ENCODE assay signal across 8 cellular contexts in the genomic region with DNA sequence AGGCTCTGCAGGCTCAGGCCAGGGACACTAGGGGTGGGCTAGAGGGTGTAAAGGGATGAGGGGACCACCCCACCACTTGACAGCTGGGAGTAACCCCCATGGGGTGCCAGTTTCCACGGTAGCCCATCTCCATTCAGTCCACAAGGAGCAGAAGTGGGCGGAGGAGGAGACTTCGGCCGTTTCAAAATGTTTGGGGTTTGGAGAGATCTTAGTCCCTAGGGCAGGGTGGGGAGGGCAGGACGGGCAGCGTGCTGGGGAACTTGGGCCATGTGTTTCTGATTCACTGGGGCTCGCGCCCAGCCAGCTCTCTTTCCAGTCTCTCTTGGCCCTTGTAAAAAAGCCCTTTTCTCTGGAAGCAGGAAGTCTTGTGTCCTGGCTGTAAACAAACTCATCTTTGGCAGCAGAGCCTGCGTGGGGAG. TPM values are rescaled to one million over a fixed set of nuclear protein-coding genes. Genes with fewer than 3 reads are reported as not detected.
DNase-seq lines count a peak whose midpoint lies in the region; ATAC-seq and TF ChIP-seq lines count a peak whose summit lies in the region.

No MANE protein-coding gene starts in this region.

- H3K27me3 ChIP-seq in GM06990 (replicated peaks; ENCODE audit: control insufficient read depth, insufficient read depth, low read length) = no peaks in the 10 kb centered on the region

- no peak for TF ChIP-seq CTCF in GM06990 (IDR thresholded peaks at IDR 0.05; ENCODE audit: insufficient read depth, low read length, poor library complexity, severe bottlenecking)

- peak overlapping the region; percentile 84 to 85 for H3K4me3 Mint-ChIP-seq in stimulated activated naive B cell treated with anti-CD40 and anti-IgM and Interleukin-4, amounts not matched to agents 10 μg/mL and 1 μg/mL and 100 μg/mL, for 72 hours
- no peak overlapping the region for H3K4me3 Mint-ChIP-seq in activated CD4-positive, alpha-beta T cell treated with anti-CD3 and anti-CD28 coated beads, Interleukin-2, amount 10 ng/mL, durations not matched to agents 24 days and 14 days
- no peak overlapping the region for H3K4me3 Mint-ChIP-seq in activated T-helper 1 cell treated with anti-CD3 and anti-CD28 coated beads, Interleukin-12 subunit alpha, Interleukin-12 subunit beta, Interleukin-2, Interleukin-4 antibody, amounts not matched to agents 30 ng/mL and 10 ng/mL and 1 ng/mL, durations not matched to agents 14 hours and 24 hours and 36 hours

- no peaks in the 10 kb centered on the region for H3K9me3 Mint-ChIP-seq in stimulated activated naive B cell treated with anti-CD40 and anti-IgM and Interleukin-4, amounts not matched to agents 10 μg/mL and 1 μg/mL and 100 μg/mL, for 72 hours
- no peaks in the 10 kb centered on the region for H3K9me3 Mint-ChIP-seq in activated CD4-positive, alpha-beta T cell treated with anti-CD3 and anti-CD28 coated beads, Interleukin-2, amount 10 ng/mL, durations not matched to agents 24 days and 14 days
- no peaks in the 10 kb centered on the region for H3K9me3 Mint-ChIP-seq in activated T-helper 1 cell treated with anti-CD3 and anti-CD28 coated beads, Interleukin-12 subunit alpha, Interleukin-12 subunit beta, Interleukin-2, Interleukin-4 antibody, amounts not matched to agents 30 ng/mL and 10 ng/mL and 1 ng/mL, durations not matched to agents 14 hours and 24 hours and 36 hours

- no peak for ATAC-seq in stimulated activated naive B cell treated with anti-CD40 and anti-IgM and Interleukin-4, amounts not matched to agents 10 μg/mL and 1 μg/mL and 100 μg/mL, for 72 hours (replicated peaks)
- ATAC-seq in HG02623 (IDR thresholded peaks at IDR 0.05; ENCODE audit: unreplicated experiment) = no peak

- H3K27ac Mint-ChIP-seq in stimulated activated naive B cell treated with anti-CD40 and anti-IgM and Interleukin-4, amounts not matched to agents 10 μg/mL and 1 μg/mL and 100 μg/mL, for 72 hours = peak overlapping the region; percentile 94
- H3K27ac Mint-ChIP-seq in activated CD4-positive, alpha-beta T cell treated with anti-CD3 and anti-CD28 coated beads, Interleukin-2, amount 10 ng/mL, durations not matched to agents 24 days and 14 days = no peak overlapping the region
- H3K27ac Mint-ChIP-seq in activated T-helper 1 cell treated with anti-CD3 and anti-CD28 coated beads, Interleukin-12 subunit alpha, Interleukin-12 subunit beta, Interleukin-2, Interleukin-4 antibody, amounts not matched to agents 30 ng/mL and 10 ng/mL and 1 ng/mL, durations not matched to agents 14 hours and 24 hours and 36 hours = no peak overlapping the region

- no peaks in the 10 kb centered on the region for H3K36me3 ChIP-seq in GM06990 (ENCODE audit: control insufficient read depth, insufficient read depth, low read length)

- peaks cover 43 to 66% of the 10 kb centered on the region in 2 donors for H3K4me1 Mint-ChIP-seq in stimulated activated naive B cell treated with anti-CD40 and anti-IgM and Interleukin-4, amounts not matched to agents 10 μg/mL and 1 μg/mL and 100 μg/mL, for 72 hours
- peaks cover 5% of the 10 kb centered on the region for H3K4me1 Mint-ChIP-seq in activated CD4-positive, alpha-beta T cell treated with anti-CD3 and anti-CD28 coated beads, Interleukin-2, amount 10 ng/mL, durations not matched to agents 24 days and 14 days
- no peaks in the 10 kb centered on the region for H3K4me1 Mint-ChIP-seq in activated T-helper 1 cell treated with anti-CD3 and anti-CD28 coated beads, Interleukin-12 subunit alpha, Interleukin-12 subunit beta, Interleukin-2, Interleukin-4 antibody, amounts not matched to agents 30 ng/mL and 10 ng/mL and 1 ng/mL, durations not matched to agents 14 hours and 24 hours and 36 hours (ENCODE audit: low read depth)

- H3K27me3 Mint-ChIP-seq in stimulated activated naive B cell treated with anti-CD40 and anti-IgM and Interleukin-4, amounts not matched to agents 10 μg/mL and 1 μg/mL and 100 μg/mL, for 72 hours = no peaks in the 10 kb centered on the region
- peaks cover 9% of the 10 kb centered on the region for H3K27me3 Mint-ChIP-seq in activated CD4-positive, alpha-beta T cell treated with anti-CD3 and anti-CD28 coated beads, Interleukin-2, amount 10 ng/mL, durations not matched to agents 24 days and 14 days
- peaks cover 8% of the 10 kb centered on the region for H3K27me3 Mint-ChIP-seq in activated T-helper 1 cell treated with anti-CD3 and anti-CD28 coated beads, Interleukin-12 subunit alpha, Interleukin-12 subunit beta, Interleukin-2, Interleukin-4 antibody, amounts not matched to agents 30 ng/mL and 10 ng/mL and 1 ng/mL, durations not matched to agents 14 hours and 24 hours and 36 hours (ENCODE audit: insufficient read depth)

- peak overlapping the region; percentile 85 for H3K27ac ChIP-seq in angular gyrus (ENCODE audit: low read depth, low read length)

- DNase-seq in GM06990 (ENCODE audit: extremely low read depth, insufficient read length) = peak; percentile 35
- DNase-seq in hepatic stellate cell (ENCODE audit: low spot score) = peak; percentile 79
- DNase-seq in stimulated activated naive B cell treated with anti-CD40 and anti-IgM and Interleukin-4, amounts not matched to agents 10 μg/mL and 1 μg/mL and 100 μg/mL, for 72 hours = no peak
- DNase-seq in activated CD4-positive, alpha-beta T cell treated with anti-CD3 and anti-CD28 coated beads, Interleukin-2, amount 10 ng/mL, durations not matched to agents 24 days and 14 days = no peak
- no peak for DNase-seq in activated T-cell treated with anti-CD3 and anti-CD28 coated beads, Interleukin-2, amount 50 U/mL, for 48 hours
- DNase-seq in activated T-helper 1 cell treated with anti-CD3 and anti-CD28 coated beads, Interleukin-12 subunit alpha, Interleukin-12 subunit beta, Interleukin-2, Interleukin-4 antibody, amounts not matched to agents 30 ng/mL and 10 ng/mL and 1 ng/mL, durations not matched to agents 14 hours and 24 hours and 36 hours (ENCODE audit: low spot score) = no peak

- no peaks in the 10 kb centered on the region for H3K36me3 Mint-ChIP-seq in stimulated activated naive B cell treated with anti-CD40 and anti-IgM and Interleukin-4, amounts not matched to agents 10 μg/mL and 1 μg/mL and 100 μg/mL, for 72 hours
- no peaks in the 10 kb centered on the region for H3K36me3 Mint-ChIP-seq in activated CD4-positive, alpha-beta T cell treated with anti-CD3 and anti-CD28 coated beads, Interleukin-2, amount 10 ng/mL, durations not matched to agents 24 days and 14 days (ENCODE audit: low read depth)
- no peaks in the 10 kb centered on the region for H3K36me3 Mint-ChIP-seq in activated T-helper 1 cell treated with anti-CD3 and anti-CD28 coated beads, Interleukin-12 subunit alpha, Interleukin-12 subunit beta, Interleukin-2, Interleukin-4 antibody, amounts not matched to agents 30 ng/mL and 10 ng/mL and 1 ng/mL, durations not matched to agents 14 hours and 24 hours and 36 hours (ENCODE audit: low read depth)

- intact Hi-C loops in activated CD4-positive, alpha-beta T cell treated with anti-CD3 and anti-CD28 coated beads, Interleukin-2, amount 10 ng/mL, durations not matched to agents 24 days and 14 days (cut with micrococcal nuclease) = no loop called here
- intact Hi-C loops in activated T-helper 1 cell treated with anti-CD3 and anti-CD28 coated beads, Interleukin-12 subunit alpha, Interleukin-12 subunit beta, Interleukin-2, Interleukin-4 antibody, amounts not matched to agents 30 ng/mL and 10 ng/mL and 1 ng/mL, durations not matched to agents 14 hours and 24 hours and 36 hours (cut with micrococcal nuclease) = no loop called here

- peak overlapping the region; percentile 4; the same call in 1 of the 2 replicates for H3K4me3 ChIP-seq in GM06990 (replicated peaks; ENCODE audit: low read depth, low read length)

RNA-seq across cellular contexts. Expression of a gene that starts 8.3 kb away (rescaled TPM):
- total RNA-seq in activated CD4-positive, alpha-beta T cell treated with anti-CD3 and anti-CD28 coated beads, Interleukin-2, amount 10 ng/mL, durations not matched to agents 24 days and 14 days = not detected in 2 replicates
- not detected in 2 replicates for total RNA-seq in activated T-helper 1 cell treated with anti-CD3 and anti-CD28 coated beads, Interleukin-12 subunit alpha, Interleukin-12 subunit beta, Interleukin-2, Interleukin-4 antibody, amounts not matched to agents 30 ng/mL and 10 ng/mL and 1 ng/mL, durations not matched to agents 14 hours and 24 hours and 36 hours

RNA-seq across cellular contexts. Expression of a gene that starts 10.6 kb away (rescaled TPM):
- total RNA-seq in activated CD4-positive, alpha-beta T cell treated with anti-CD3 and anti-CD28 coated beads, Interleukin-2, amount 10 ng/mL, durations not matched to agents 24 days and 14 days = not detected in 2 replicates
- total RNA-seq in activated T-helper 1 cell treated with anti-CD3 and anti-CD28 coated beads, Interleukin-12 subunit alpha, Interleukin-12 subunit beta, Interleukin-2, Interleukin-4 antibody, amounts not matched to agents 30 ng/mL and 10 ng/mL and 1 ng/mL, durations not matched to agents 14 hours and 24 hours and 36 hours = not detected in 2 replicates

RNA-seq across cellular contexts. Expression of a gene that starts 28.0 kb away (rescaled TPM):
- 45.4 and 54.5 TPM in 2 replicates for total RNA-seq in activated CD4-positive, alpha-beta T cell treated with anti-CD3 and anti-CD28 coated beads, Interleukin-2, amount 10 ng/mL, durations not matched to agents 24 days and 14 days
- 53.2 and 53.7 TPM in 2 replicates for total RNA-seq in activated T-helper 1 cell treated with anti-CD3 and anti-CD28 coated beads, Interleukin-12 subunit alpha, Interleukin-12 subunit beta, Interleukin-2, Interleukin-4 antibody, amounts not matched to agents 30 ng/mL and 10 ng/mL and 1 ng/mL, durations not matched to agents 14 hours and 24 hours and 36 hours

RNA-seq across cellular contexts. Expression of a gene that starts 56.4 kb away (rescaled TPM):
- not detected in 2 replicates for total RNA-seq in activated CD4-positive, alpha-beta T cell treated with anti-CD3 and anti-CD28 coated beads, Interleukin-2, amount 10 ng/mL, durations not matched to agents 24 days and 14 days
- not detected in 2 replicates for total RNA-seq in activated T-helper 1 cell treated with anti-CD3 and anti-CD28 coated beads, Interleukin-12 subunit alpha, Interleukin-12 subunit beta, Interleukin-2, Interleukin-4 antibody, amounts not matched to agents 30 ng/mL and 10 ng/mL and 1 ng/mL, durations not matched to agents 14 hours and 24 hours and 36 hours

Comparison
In these comparisons a context has a peak if more than half of its experiments do, and no peak if none do; other contexts are left out.
1. DNase-seq: peak in GM06990 (single experiment) and hepatic stellate cell (single experiment); none in stimulated activated naive B cell treated with anti-CD40 and anti-IgM and Interleukin-4, amounts not matched to agents 10 μg/mL and 1 μg/mL and 100 μg/mL, for 72 hours (single experiment), activated CD4-positive, alpha-beta T cell treated with anti-CD3 and anti-CD28 coated beads, Interleukin-2, amount 10 ng/mL, durations not matched to agents 24 days and 14 days (single experiment), activated T-cell treated with anti-CD3 and anti-CD28 coated beads, Interleukin-2, amount 50 U/mL, for 48 hours (0 of 2) and activated T-helper 1 cell treated with anti-CD3 and anti-CD28 coated beads, Interleukin-12 subunit alpha, Interleukin-12 subunit beta, Interleukin-2, Interleukin-4 antibody, amounts not matched to agents 30 ng/mL and 10 ng/mL and 1 ng/mL, durations not matched to agents 14 hours and 24 hours and 36 hours (single experiment).
2. H3K4me3 Mint-ChIP-seq: peak in stimulated activated naive B cell treated with anti-CD40 and anti-IgM and Interleukin-4, amounts not matched to agents 10 μg/mL and 1 μg/mL and 100 μg/mL, for 72 hours (2 of 2); none in activated CD4-positive, alpha-beta T cell treated with anti-CD3 and anti-CD28 coated beads, Interleukin-2, amount 10 ng/mL, durations not matched to agents 24 days and 14 days (single experiment) and activated T-helper 1 cell treated with anti-CD3 and anti-CD28 coated beads, Interleukin-12 subunit alpha, Interleukin-12 subunit beta, Interleukin-2, Interleukin-4 antibody, amounts not matched to agents 30 ng/mL and 10 ng/mL and 1 ng/mL, durations not matched to agents 14 hours and 24 hours and 36 hours (single experiment).